ENCODE assay signal across 9 cellular contexts in the genomic region with DNA sequence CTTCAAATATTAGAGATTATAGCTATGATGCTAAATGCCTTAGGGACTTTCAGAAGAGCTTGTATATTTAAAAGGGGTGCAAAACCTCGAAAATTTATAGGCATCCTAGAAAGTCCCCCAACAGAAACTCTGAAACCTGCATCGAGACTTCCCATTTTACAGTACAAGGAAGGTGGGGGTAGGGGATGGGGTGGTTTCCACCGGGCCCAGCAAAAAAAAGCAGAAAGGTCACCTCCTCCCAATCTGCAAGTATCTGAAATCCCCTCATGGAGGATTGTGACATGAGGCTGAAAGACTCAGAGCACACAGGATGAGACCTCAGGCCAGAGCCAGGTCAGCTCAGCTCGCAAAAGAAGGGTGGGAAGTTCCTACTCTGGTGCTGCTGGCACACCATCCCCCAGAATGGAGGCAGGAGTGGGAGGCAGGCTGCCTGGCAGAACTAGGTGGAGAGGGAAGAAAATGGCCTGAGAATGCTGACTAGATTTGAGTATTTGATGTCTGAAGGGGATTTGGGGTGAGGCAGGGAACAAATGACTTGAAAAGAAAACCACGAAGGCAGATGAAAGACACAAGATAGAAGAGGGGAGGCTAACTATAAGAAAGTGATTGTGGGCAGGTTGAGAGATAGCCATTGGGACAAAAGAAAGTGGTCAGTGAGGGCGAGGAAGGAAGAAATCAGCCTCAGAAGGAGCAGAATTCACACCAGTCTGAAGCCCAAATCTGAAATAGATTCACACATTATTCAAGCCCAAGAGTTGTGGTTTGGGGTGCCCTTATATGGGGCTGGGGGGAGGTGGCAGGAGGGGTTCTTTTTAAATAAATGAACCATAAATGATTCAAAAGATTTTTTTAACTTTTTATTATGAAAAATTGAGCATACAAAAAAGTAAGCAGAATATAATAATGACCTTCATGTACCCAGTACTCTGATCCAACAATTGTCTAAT. TPM values are rescaled to one million over a fixed set of nuclear protein-coding genes. Genes with fewer than 3 reads are reported as not detected.
DNase-seq lines count a peak whose midpoint lies in the region; ATAC-seq, FAIRE-seq and TF ChIP-seq lines count a peak whose summit lies in the region.
"Had no signal": no experiment of that assay in that cellular context is flagged by ENCODE, and none has a peak within 500 bp of the region (broad histone marks: within the 10 kb centered on the region; RNA-seq: fewer than 3 reads in every experiment).

No MANE protein-coding gene starts in this region.

- intact Hi-C loops in activated B cell treated with CpG ODN at 0.5 μM for 24 hours (cut with micrococcal nuclease) = loop anchor here (1.0 to 2.0 kb wide), 7 partner anchors 9 to 573 kb away; partner anchors contain the start of genes RNF13 and TSC22D2

- CTCF ChIA-PET in activated B cell treated with CpG ODN at 0.5 μM for 24 hours (lab: Charles Lee) = interaction anchor here (1.0 to 2.8 kb wide), 7 partner anchors 8 to 110 kb away, joined by 3 to 30 read pairs (median 3); partner anchors contain the start of gene TSC22D2

- no peaks in the 10 kb centered on the region for H3K36me3 ChIP-seq in BE2C

- TF ChIP-seq CTCF in activated B cell treated with CpG ODN at 0.5 μM for 24 hours (IDR thresholded peaks at IDR 0.05) (no peak), BE2C (IDR thresholded peaks at IDR 0.05; ENCODE audit: low read depth, low read length) (no peak)

- POLR2A ChIA-PET in activated B cell treated with CpG ODN at 0.5 μM for 24 hours (lab: Charles Lee) = interaction anchor here (0.6 to 3.3 kb wide), 10 partner anchors 19 to 377 kb away, joined by 3 to 157 read pairs (median 4); partner anchors contain the start of genes EIF2A, ERICH6, SELENOT and SERP1

- no peak for TF ChIP-seq POLR2A in H54 (IDR thresholded peaks at IDR 0.05; ENCODE audit: low read depth, low read length)

- H3K4me3 Mint-ChIP-seq in T-helper 1 cell treated with Interleukin-12 subunit alpha and Interleukin-12 subunit beta and Interleukin-4 antibody, amounts not matched to agents 30 μg/mL and 1 μg/mL, for 36 hours = peak overlapping the region; percentile 25
- H3K4me3 Mint-ChIP-seq in activated B cell treated with CpG ODN at 0.5 μM for 24 hours = peak overlapping the region; percentile 84

- H3K27ac Mint-ChIP-seq in T-helper 1 cell treated with Interleukin-12 subunit alpha and Interleukin-12 subunit beta and Interleukin-4 antibody, amounts not matched to agents 30 μg/mL and 1 μg/mL, for 36 hours = peak overlapping the region; percentile 81
- peak overlapping the region; percentile 98 for H3K27ac Mint-ChIP-seq in activated B cell treated with CpG ODN at 0.5 μM for 24 hours

- H3K4me1 Mint-ChIP-seq in T-helper 1 cell treated with Interleukin-12 subunit alpha and Interleukin-12 subunit beta and Interleukin-4 antibody, amounts not matched to agents 30 μg/mL and 1 μg/mL, for 36 hours (ENCODE audit: low read depth) = peaks cover 22% of the 10 kb centered on the region
- H3K4me1 Mint-ChIP-seq in activated B cell treated with CpG ODN at 0.5 μM for 24 hours = peaks cover 45% of the 10 kb centered on the region

- ATAC-seq in HG02870 (IDR thresholded peaks at IDR 0.05; ENCODE audit: unreplicated experiment) (peak; percentile 37), activated B cell treated with CpG ODN at 0.5 μM for 24 hours (ENCODE audit: low read depth) (peak; percentile 61)

- no peaks in the 10 kb centered on the region for H3K27me3 Mint-ChIP-seq in T-helper 1 cell treated with Interleukin-12 subunit alpha and Interleukin-12 subunit beta and Interleukin-4 antibody, amounts not matched to agents 30 μg/mL and 1 μg/mL, for 36 hours (ENCODE audit: low read depth)
- no peaks in the 10 kb centered on the region for H3K27me3 Mint-ChIP-seq in activated B cell treated with CpG ODN at 0.5 μM for 24 hours

- no peak for DNase-seq in T-helper 1 cell
- peak; percentile 34 for DNase-seq in activated B cell treated with CpG ODN at 0.5 μM for 24 hours
- DNase-seq in stimulated activated CD8-positive, alpha-beta memory T cell treated with anti-CD3 and anti-CD28 coated beads, Interleukin-4, amount 100 ng/mL, for 48 hours = peak; percentile 32
- no peak for DNase-seq in BE2C
- no peak for DNase-seq in H54 (ENCODE audit: insufficient read length, low spot score)
- no peak for DNase-seq in NCI-H1105 (lab: John Stamatoyannopoulos, UW)
- DNase-seq: NCI-H146 had no signal

- no peaks in the 10 kb centered on the region for H3K36me3 Mint-ChIP-seq in T-helper 1 cell treated with Interleukin-12 subunit alpha and Interleukin-12 subunit beta and Interleukin-4 antibody, amounts not matched to agents 30 μg/mL and 1 μg/mL, for 36 hours (ENCODE audit: low read depth)
- no peaks in the 10 kb centered on the region for H3K36me3 Mint-ChIP-seq in activated B cell treated with CpG ODN at 0.5 μM for 24 hours (ENCODE audit: low read depth)

- no peaks in the 10 kb centered on the region for H3K9me3 Mint-ChIP-seq in T-helper 1 cell treated with Interleukin-12 subunit alpha and Interleukin-12 subunit beta and Interleukin-4 antibody, amounts not matched to agents 30 μg/mL and 1 μg/mL, for 36 hours
- no peaks in the 10 kb centered on the region for H3K9me3 Mint-ChIP-seq in activated B cell treated with CpG ODN at 0.5 μM for 24 hours

- no peak for FAIRE-seq in H54 (lab: Jason Lieb, UNC)

- no peak overlapping the region for H3K4me3 ChIP-seq in BE2C (ENCODE audit: low read depth, low read length)

- no peaks in the 10 kb centered on the region for H3K27me3 ChIP-seq in BE2C

- H3K4me1 ChIP-seq in BE2C = no peaks in the 10 kb centered on the region

- H3K9me3 ChIP-seq in BE2C = no peaks in the 10 kb centered on the region; the same call in 1 of the 2 replicates

RNA-seq across cellular contexts. Expression of gene TSC22D2, which starts 22.5 kb away (rescaled TPM):
- 35.9 and 38.9 TPM in 2 replicates for total RNA-seq in activated B cell treated with CpG ODN at 0.5 μM for 24 hours
- polyA plus RNA-seq in BE2C (2012; ENCODE audit: insufficient read depth, insufficient read length, low read depth) = 8.9 TPM

Comparison
In these comparisons a context has a peak if more than half of its experiments do, and no peak if none do; other contexts are left out.
1. DNase-seq: peak in activated B cell treated with CpG ODN at 0.5 μM for 24 hours (single experiment) and stimulated activated CD8-positive, alpha-beta memory T cell treated with anti-CD3 and anti-CD28 coated beads, Interleukin-4, amount 100 ng/mL, for 48 hours (single experiment); none in T-helper 1 cell (0 of 5), BE2C (single experiment), H54 (single experiment) and NCI-H1105 (single experiment).